ENCODE assay signal across 27 cellular contexts in genomic region chr3:127354761-127355160, GRCh38.
"Had no signal": no experiment of that assay in that cellular context is flagged by ENCODE, and none has a peak within 500 bp of the region (broad histone marks: within the 10 kb centered on the region; RNA-seq: fewer than 3 reads in every experiment).

No MANE protein-coding gene starts in this region.

- H3K27me3 ChIP-seq: pancreas had no signal

- H3K9me3 ChIP-seq: pancreas, prostate gland, suprapubic skin had no signal

- ATAC-seq: left colon; left lung; lower lobe of right lung; naive thymus-derived CD4-positive, alpha-beta T cell; natural killer cell treated with Interleukin-12 subunit alpha and Interleukin-12 subunit beta and Interleukin-15 and Interleukin-18, amount 100 ng/mL, for 72 hours; pancreas; right cardiac atrium; sciatic nerve had no signal

- H3K36me3 ChIP-seq: left lung, lower lobe of right lung, pancreas, prostate gland, suprapubic skin, thoracic aorta, tibial artery had no signal

- H3K27ac Mint-ChIP-seq: immature natural killer cell; mesothelial cell of epicardium; naive thymus-derived CD4-positive, alpha-beta T cell; natural killer cell treated with Interleukin-12 subunit alpha and Interleukin-12 subunit beta and Interleukin-15 and Interleukin-18, amount 100 ng/mL, for 72 hours; stimulated activated naive CD8-positive, alpha-beta T cell treated with anti-CD3 and anti-CD28 coated beads, Interleukin-15, Interleukin-2, amounts not matched to agents 100 ng/mL and 50 ng/mL, for 24 hours; type B pancreatic cell had no signal

- H3K4me1 Mint-ChIP-seq: immature natural killer cell, mesothelial cell of epicardium had no signal

- H3K4me3 ChIP-seq: left lung, lower lobe of right lung, pancreas, prostate gland, skin epidermis, suprapubic skin, thoracic aorta, tibial artery had no signal

- DNase-seq: hippocampal formation; immature natural killer cell; kidney; left colon; left lung; lower lobe of right lung; mesendoderm; naive thymus-derived CD4-positive, alpha-beta T cell; pancreas; posterior cingulate gyrus; retina; right cardiac atrium; stimulated activated CD4-positive, alpha-beta T cell treated with anti-CD3 and anti-CD28 coated beads, Interleukin-12 subunit alpha, Interleukin-12 subunit beta, amount 100 ng/mL, for 4 hours; stimulated activated CD4-positive, alpha-beta T cell treated with anti-CD3 and anti-CD28 coated beads, Interleukin-15, amount 100 ng/mL, for 24 hours; stimulated activated CD4-positive, alpha-beta T cell treated with anti-CD3 and anti-CD28 coated beads, Interleukin-2, amount 100 ng/mL, for 24 hours; stimulated activated CD4-positive, alpha-beta T cell treated with anti-CD3 and anti-CD28 coated beads, Interleukin-4, amount 100 ng/mL, for 1 hour; stimulated activated naive CD4-positive, alpha-beta T cell; tibial artery had no signal

- H3K36me3 Mint-ChIP-seq: immature natural killer cell, mesothelial cell of epicardium, type B pancreatic cell had no signal

- H3K4me3 Mint-ChIP-seq: immature natural killer cell; mesothelial cell of epicardium; naive thymus-derived CD4-positive, alpha-beta T cell; natural killer cell treated with Interleukin-12 subunit alpha and Interleukin-12 subunit beta and Interleukin-15 and Interleukin-18, amount 100 ng/mL, for 72 hours; stimulated activated naive CD8-positive, alpha-beta T cell treated with anti-CD3 and anti-CD28 coated beads, Interleukin-15, Interleukin-2, amounts not matched to agents 100 ng/mL and 50 ng/mL, for 24 hours; type B pancreatic cell had no signal

- H3K4me1 ChIP-seq: left lung, lower lobe of right lung, pancreas, prostate gland, suprapubic skin, tibial artery had no signal

- H3K27ac ChIP-seq: left lung, lower lobe of right lung, pancreas, prostate gland, skin epidermis, suprapubic skin, thoracic aorta, tibial artery had no signal
